In the genomic region with DNA sequence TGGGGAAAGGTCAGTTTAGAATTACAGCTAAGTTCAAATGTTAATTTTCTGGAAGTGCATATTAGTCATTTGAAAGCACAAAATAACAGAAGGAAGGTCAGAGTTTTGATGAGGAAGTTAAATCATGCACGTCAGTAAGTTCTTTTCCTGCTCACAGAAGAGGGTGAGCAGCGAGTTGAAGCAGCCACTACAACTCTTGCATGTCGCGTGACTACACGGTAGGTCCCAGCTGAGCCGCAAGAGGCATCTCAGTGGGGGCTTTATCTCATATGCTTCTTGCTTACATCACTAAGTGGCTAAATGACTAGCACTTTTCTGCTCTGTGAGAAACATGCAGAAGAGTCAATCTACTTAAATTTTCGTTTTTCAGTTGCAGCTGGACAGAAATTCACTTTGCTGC, we compare ENCODE assay signal across 10 cellular contexts. TPM values are rescaled to one million over a fixed set of nuclear protein-coding genes. Genes with fewer than 3 reads are reported as not detected.
DNase-seq lines count a peak whose midpoint lies in the region; ATAC-seq, FAIRE-seq and TF ChIP-seq lines count a peak whose summit lies in the region.
"Had no signal": no experiment of that assay in that cellular context is flagged by ENCODE, and none has a peak within 500 bp of the region (broad histone marks: within the 10 kb centered on the region; RNA-seq: fewer than 3 reads in every experiment).

No MANE protein-coding gene starts in this region.

- ATAC-seq in GM21423 (IDR thresholded peaks at IDR 0.05; ENCODE audit: unreplicated experiment) (peak; percentile 81), HG03575 (IDR thresholded peaks at IDR 0.05; ENCODE audit: extremely low read depth, insufficient number of reproducible peaks, low FRiP score, unreplicated experiment) (peak; percentile 61)

- H3K36me3 Mint-ChIP-seq in activated naive CD4-positive, alpha-beta T cell treated with anti-CD3 and anti-CD28 coated beads, Interleukin-2, amount 50 U/mL, for 24 hours: no peaks in the 10 kb centered on the region

- H3K4me1 Mint-ChIP-seq in activated naive CD4-positive, alpha-beta T cell treated with anti-CD3 and anti-CD28 coated beads, Interleukin-2, amount 50 U/mL, for 24 hours: peaks cover 15% of the 10 kb centered on the region

- no peak for DNase-seq in GM12892 (ENCODE audit: insufficient read length)
- DNase-seq in stimulated activated CD4-positive, alpha-beta T cell treated with anti-CD3 and anti-CD28 coated beads, Interleukin-15, amount 100 ng/mL, for 24 hours: peak; percentile 59
- DNase-seq in kidney glomerular epithelial cell (lab: John Stamatoyannopoulos, UW): no peak
- no peak for DNase-seq in foreskin fibroblast
- no peak for DNase-seq in activated CD8-positive, alpha-beta memory T cell treated with anti-CD3 and anti-CD28 coated beads, Interleukin-2, amount 50 U/mL, for 48 hours
- DNase-seq: IMR-90 had no signal

- no peak for TF ChIP-seq CTCF in foreskin fibroblast (IDR thresholded peaks at IDR 0.05; ENCODE audit: low read depth, low read length)

- no peak overlapping the region for H3K4me3 ChIP-seq in foreskin fibroblast (ENCODE audit: low read depth in 1 of 2, low read length in 2 of 2)

- H3K27me3 Mint-ChIP-seq in activated naive CD4-positive, alpha-beta T cell treated with anti-CD3 and anti-CD28 coated beads, Interleukin-2, amount 50 U/mL, for 24 hours: no peaks in the 10 kb centered on the region

- peak overlapping the region; percentile 78 for H3K27ac Mint-ChIP-seq in activated naive CD4-positive, alpha-beta T cell treated with anti-CD3 and anti-CD28 coated beads, Interleukin-2, amount 50 U/mL, for 24 hours

- TF ChIP-seq POLR2A in GM12892 (IDR thresholded peaks at IDR 0.05; ENCODE audit: low read depth, low read length): no peak

- H3K4me3 Mint-ChIP-seq in activated naive CD4-positive, alpha-beta T cell treated with anti-CD3 and anti-CD28 coated beads, Interleukin-2, amount 50 U/mL, for 24 hours: peak overlapping the region; percentile 60

- H3K9me3 Mint-ChIP-seq in activated naive CD4-positive, alpha-beta T cell treated with anti-CD3 and anti-CD28 coated beads, Interleukin-2, amount 50 U/mL, for 24 hours: no peaks in the 10 kb centered on the region

- peak; percentile 99 for FAIRE-seq in GM12892 (lab: Jason Lieb, UNC)

RNA-seq across cellular contexts. Expression of gene SEC62, which starts 21.3 kb away (rescaled TPM):
- polyA plus RNA-seq in GM12892 (2012; ENCODE audit: missing spikeins): 58.3 TPM

RNA-seq across cellular contexts. Expression of gene SAMD7, which starts 33.9 kb away (rescaled TPM):
- polyA plus RNA-seq in GM12892 (2012; ENCODE audit: missing spikeins): not detected
- polyA plus RNA-seq: esophagus, IMR-90 had no signal
